Comparison of ENCODE assay signal across 12 cellular contexts in genomic region chr10:63430091-63430998, GRCh38. TPM values are rescaled to one million over a fixed set of nuclear protein-coding genes. Genes with fewer than 3 reads are reported as not detected.
DNase-seq lines count a peak whose midpoint lies in the region; ATAC-seq, FAIRE-seq and TF ChIP-seq lines count a peak whose summit lies in the region.
"Had no signal": no experiment of that assay in that cellular context is flagged by ENCODE, and none has a peak within 500 bp of the region (broad histone marks: within the 10 kb centered on the region; RNA-seq: fewer than 3 reads in every experiment).

No MANE protein-coding gene starts in this region.

- no peaks in the 10 kb centered on the region for H4K20me1 ChIP-seq in keratinocyte (ENCODE audit: control insufficient read depth, extremely low read depth, insufficient read depth, low read length)

- peak overlapping the region; percentile 48 for H3K9ac ChIP-seq in keratinocyte (ENCODE audit: control insufficient read depth, extremely low read depth, insufficient read depth, low read length)

- POLR2A ChIA-PET in A549 (lab: Yijun Ruan, JAX) = no interaction called here

- TF ChIP-seq RAD21 in A549 (conservative IDR thresholded peaks at IDR 0.05 in 1 of 2, IDR thresholded peaks at IDR 0.05 in 1 of 2) = no peak

- FAIRE-seq in A549 (lab: Jason Lieb, UNC) (peak; percentile 13), keratinocyte (lab: Jason Lieb, UNC) (peak; percentile 56)

- TF ChIP-seq CTCF in A549 (IDR thresholded peaks at IDR 0.05) (no peak), body of pancreas (IDR thresholded peaks at IDR 0.05) (no peak), keratinocyte (optimal IDR thresholded peaks at IDR 0.05 in 1 of 3, IDR thresholded peaks at IDR 0.05 in 1 of 3, conservative IDR thresholded peaks at IDR 0.05 in 1 of 3; ENCODE audit: extremely low read depth in 1 of 3, insufficient read depth in 2 of 3, low read length in 3 of 3) (no peak)

- H3K36me3 ChIP-seq in body of pancreas (replicated peaks in 1 of 2; ENCODE audit: insufficient read depth in 1 of 2, low read depth in 2 of 2) (no peaks in the 10 kb centered on the region), keratinocyte (ENCODE audit: control insufficient read depth in 2 of 2, extremely low read depth in 1 of 2, insufficient read depth in 2 of 2, low read length in 2 of 2) (no peaks in the 10 kb centered on the region)
- H3K36me3 ChIP-seq: sigmoid colon had no signal

- peaks cover 86% of the 10 kb centered on the region for H3K79me2 ChIP-seq in keratinocyte (ENCODE audit: control insufficient read depth, insufficient read depth, low read length)

- DNase-seq in A549 (ENCODE audit: low read depth in 1 of 2, low spot score in 1 of 2) (peak in 1 of 2 experiments; percentile 60), HT1080 (ENCODE audit: low read depth) (peak; percentile 43), body of pancreas (no peak), keratinocyte (ENCODE audit: low read depth, low spot score) (peak; percentile 15), SK-N-DZ (ENCODE audit: low spot score) (no peak), KBM-7 (no peak)
- DNase-seq: activated gamma-delta T cell, hypothalamus, NCI-H187, sigmoid colon had no signal

- TF ChIP-seq POLR2A in A549 (IDR thresholded peaks at IDR 0.05; ENCODE audit: low read length) = no peak
- TF ChIP-seq POLR2A in body of pancreas (IDR thresholded peaks at IDR 0.05) = no peak
- TF ChIP-seq POLR2A in GM18505 (IDR thresholded peaks at IDR 0.05; ENCODE audit: borderline replicate concordance, extremely low read depth, insufficient read depth, insufficient read length) = no peak

- H3K9me3 ChIP-seq in A549 (no peaks in the 10 kb centered on the region), body of pancreas (no peaks in the 10 kb centered on the region), keratinocyte (ENCODE audit: control insufficient read depth, low read depth, low read length) (no peaks in the 10 kb centered on the region)
- H3K9me3 ChIP-seq: sigmoid colon had no signal

- peaks cover 4% of the 10 kb centered on the region for H3K9me1 ChIP-seq in keratinocyte (ENCODE audit: control insufficient read depth, extremely low read depth, insufficient read depth, low read length)

- H3K4me2 ChIP-seq in A549 (peak overlapping the region; percentile 57), keratinocyte (ENCODE audit: control insufficient read depth, extremely low read depth, insufficient read depth, low read depth, low read length) (peak overlapping the region; percentile 79)

- H3K27me3 ChIP-seq in body of pancreas (no peaks in the 10 kb centered on the region), keratinocyte (ENCODE audit: control insufficient read depth, extremely low read depth, insufficient read depth, low read length) (no peaks in the 10 kb centered on the region)
- H3K27me3 ChIP-seq: sigmoid colon had no signal

- intact Hi-C loops in body of pancreas (cut with DNase I) = no loop called here

- H3K4me3 ChIP-seq in A549 = no peak overlapping the region
- H3K4me3 ChIP-seq in body of pancreas = no peak overlapping the region
- peak overlapping the region in 2 of 3 experiments; percentile 30 to 48 for H3K4me3 ChIP-seq in keratinocyte (ENCODE audit: control insufficient read depth in 2 of 3, extremely low read depth in 1 of 3, insufficient read depth in 2 of 3, low read depth in 1 of 3, low read length in 3 of 3)
- H3K4me3 ChIP-seq: sigmoid colon had no signal

- in situ Hi-C loops in KBM-7 (cut with MboI; ENCODE audit: low pct_unique_long_range_greater_than_20kb, low sequenced_read_pairs) = no loop called here

- no peak for TF ChIP-seq EP300 in A549 (IDR thresholded peaks at IDR 0.05)

- peak overlapping the region in 1 of 2 experiments; percentile 28; a peak in 1 of 6 replicates for H3K27ac ChIP-seq in A549
- no peak overlapping the region for H3K27ac ChIP-seq in body of pancreas
- H3K27ac ChIP-seq in keratinocyte (ENCODE audit: control insufficient read depth, insufficient read depth, low read length) = peak overlapping the region; percentile 79

- CTCF ChIA-PET in A549 (lab: Yijun Ruan, JAX) = interaction anchor here (0.6 to 1.1 kb wide), 4 partner anchors 17 to 28 kb away, joined by 3 to 4 read pairs (median 3); no protein-coding TSS in a partner anchor

- ATAC-seq in A549 (peak; percentile 73 to 82; a peak in 4 of 6 replicates), body of pancreas (peak; percentile 50), GM18505 (IDR thresholded peaks at IDR 0.05; ENCODE audit: unreplicated experiment) (no peak), HG03095 (IDR thresholded peaks at IDR 0.05; ENCODE audit: unreplicated experiment) (no peak)

- dilution Hi-C loops in keratinocyte (cut with MboI; ENCODE audit: extremely low pct_ligation_motif_present, low sequenced_read_pairs) = no loop called here

- H3K4me1 ChIP-seq in A549 = peaks cover 56% of the 10 kb centered on the region
- H3K4me1 ChIP-seq in body of pancreas = peaks cover 28% of the 10 kb centered on the region
- peaks cover 53% of the 10 kb centered on the region for H3K4me1 ChIP-seq in keratinocyte (ENCODE audit: control insufficient read depth, extremely low read depth, insufficient read depth, low read length)

- no peak overlapping the region for H2AFZ ChIP-seq in keratinocyte (ENCODE audit: control insufficient read depth, low read length)

- WGBS in A549 (ENCODE audit: missing lambda C conversion rate) = 79% methylated on average over 10 of the region's 10 CpGs
- 83 to 89% methylated on average over 10 of the region's 10 CpGs for WGBS in body of pancreas, 2 donors

TF ChIP-seq in A549, 52 proteins besides CTCF, POLR2A, EP300 and RAD21:
- TF ChIP-seq KDM1A (IDR thresholded peaks at IDR 0.05; ENCODE audit: low read depth) (no peak), ZFP36 (IDR thresholded peaks at IDR 0.05; ENCODE audit: borderline replicate concordance, partially characterized antibody) (peak; percentile 54)

RNA-seq across cellular contexts. Expression of gene JMJD1C, which starts 35.4 kb away (rescaled TPM):
- polyA plus RNA-seq in A549 (2011; rRNA removed) = 47.2 and 51.0 TPM in 2 replicates
- 5.2 and 5.6 TPM in 2 replicates for polyA plus RNA-seq in A549 (2012; cell fraction: cytosol; rRNA removed)
- polyA plus RNA-seq in A549 (2012; cell fraction: nucleus; rRNA removed) = 7.4 and 13.4 TPM in 2 replicates
- polyA plus RNA-seq in A549 (2017; fragmentation: RNase III; extraction: RNeasy Plus Mini Kit Qiagen cat#74134 plus additional on column Dnase treatment) = 15.9 to 18.6 TPM (median 16.5 TPM) in 3 replicates
- 57.0 and 58.5 TPM in 2 replicates for polyA minus RNA-seq in A549 (2011; rRNA and poly(A)+ RNA removed)
- 43.9 and 44.5 TPM in 2 replicates for total RNA-seq in HT1080 (2014; rRNA removed; shearing (Covaris generic))
- polyA plus RNA-seq in HT1080 (2015; cell fraction: cytosol; rRNA removed) = 17.5 and 28.0 TPM in 2 replicates
- 130 and 135 TPM in 2 replicates for polyA plus RNA-seq in HT1080 (2015; cell fraction: nucleus; rRNA removed)
- 100 to 1,000 TPM in 1 of 2 donors, 10 to 100 TPM in 1; 91.8 to 103 TPM for total RNA-seq in body of pancreas
- polyA plus RNA-seq in keratinocyte = 24.9 to 38.2 TPM (median 26.6 TPM) in 3 replicates
- 81.0 TPM for polyA plus RNA-seq in keratinocyte (2011; ENCODE audit: low read depth)
- 9.0 and 22.2 TPM in 2 replicates for polyA plus RNA-seq in keratinocyte (2011; cell fraction: cytosol; rRNA removed)
- polyA plus RNA-seq in keratinocyte (2011; cell fraction: nucleus; rRNA removed) = 49.7 and 62.2 TPM in 2 replicates
- polyA plus RNA-seq in keratinocyte (2012; ENCODE audit: low replicate concordance) = 18.7 and 43.8 TPM in 2 replicates
- 19.1 to 117 TPM (median 79.7 TPM) in 3 replicates for polyA minus RNA-seq in keratinocyte
- polyA minus RNA-seq in keratinocyte (2011; cell fraction: cytosol; rRNA and poly(A)+ RNA removed) = 17.8 TPM
- 94.4 and 166 TPM in 2 replicates for polyA minus RNA-seq in keratinocyte (2011; cell fraction: nucleus; rRNA and poly(A)+ RNA removed)
- polyA plus RNA-seq in SK-N-DZ (2014; cell fraction: cytosol; rRNA removed) = 21.8 and 25.7 TPM in 2 replicates
- 79.7 and 93.1 TPM in 2 replicates for polyA plus RNA-seq in SK-N-DZ (2014; cell fraction: nucleus; rRNA removed)

Comparison
In these comparisons a context has a peak if more than half of its experiments do, and no peak if none do; other contexts are left out.
1. ATAC-seq: peak in A549 (2 of 2) and body of pancreas (single experiment); none in GM18505 (single experiment) and HG03095 (single experiment).
2. DNase-seq: peak in HT1080 (single experiment) and keratinocyte (single experiment); none in body of pancreas (0 of 4), SK-N-DZ (single experiment) and KBM-7 (single experiment).
3. H3K4me3 ChIP-seq: peak in keratinocyte (2 of 3); none in A549 (single experiment) and body of pancreas (0 of 2).